In the genomic region with DNA sequence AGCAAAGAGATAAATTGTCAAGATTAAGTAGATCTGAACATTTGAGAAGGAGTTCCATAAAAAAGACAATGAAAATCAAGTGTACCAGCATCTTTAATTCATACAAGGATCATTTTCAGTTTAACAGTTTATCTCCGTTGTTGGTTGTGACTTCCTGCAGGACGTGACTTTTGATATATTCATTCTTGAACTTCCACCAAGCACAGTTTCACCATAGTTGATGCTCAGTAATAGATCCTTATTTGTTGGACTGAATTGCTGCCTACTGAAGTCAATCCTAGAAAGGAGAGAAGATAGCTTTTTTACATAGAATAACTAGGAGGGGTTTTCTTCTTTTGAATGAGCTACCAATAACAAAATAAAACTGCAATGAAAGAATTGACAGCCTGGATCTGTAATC, we compare ENCODE assay signal across 13 cellular contexts.
DNase-seq lines count a peak whose midpoint lies in the region; ATAC-seq lines count a peak whose summit lies in the region.
"Had no signal": no experiment of that assay in that cellular context is flagged by ENCODE, and none has a peak within 500 bp of the region (broad histone marks: within the 10 kb centered on the region; RNA-seq: fewer than 3 reads in every experiment).

No MANE protein-coding gene starts in this region.

- peaks cover 31% of the 10 kb centered on the region for H3K4me1 Mint-ChIP-seq in stimulated activated naive CD8-positive, alpha-beta T cell treated with anti-CD3 and anti-CD28 coated beads, Interleukin-15, Interleukin-2, amounts not matched to agents 100 ng/mL and 50 ng/mL, for 24 hours (ENCODE audit: low read depth)
- peaks cover 31 to 56% of the 10 kb centered on the region in 2 donors for H3K4me1 Mint-ChIP-seq in immature natural killer cell
- peaks cover 37% of the 10 kb centered on the region for H3K4me1 Mint-ChIP-seq in stimulated activated effector memory CD8-positive, alpha-beta T cell treated with anti-CD3 and anti-CD28 coated beads, Interleukin-12 subunit alpha, Interleukin-12 subunit beta, amount 100 ng/mL, for 72 hours

- H3K27ac Mint-ChIP-seq in stimulated activated naive CD8-positive, alpha-beta T cell treated with anti-CD3 and anti-CD28 coated beads, Interleukin-15, Interleukin-2, amounts not matched to agents 100 ng/mL and 50 ng/mL, for 24 hours, result peak overlapping the region; percentile 64
- H3K27ac Mint-ChIP-seq in immature natural killer cell, result peak overlapping the region; percentile 14 to 75 (median 43)
- no peak overlapping the region for H3K27ac Mint-ChIP-seq in stimulated activated effector memory CD8-positive, alpha-beta T cell treated with anti-CD3 and anti-CD28 coated beads, Interleukin-12 subunit alpha, Interleukin-12 subunit beta, amount 100 ng/mL, for 72 hours
- H3K27ac Mint-ChIP-seq: CD4-positive, alpha-beta memory T cell had no signal

- ATAC-seq in stimulated activated naive CD8-positive, alpha-beta T cell treated with anti-CD3 and anti-CD28 coated beads, Interleukin-15, Interleukin-2, amounts not matched to agents 100 U/mL and 50 U/mL, for 24 hours, result no peak
- ATAC-seq in stimulated activated effector memory CD8-positive, alpha-beta T cell treated with anti-CD3 and anti-CD28 coated beads, Interleukin-12 subunit alpha, Interleukin-12 subunit beta, amount 100 ng/mL, for 72 hours, result no peak
- ATAC-seq in GM19324 (IDR thresholded peaks at IDR 0.05; ENCODE audit: low FRiP score, unreplicated experiment) (no peak), HG02938 (IDR thresholded peaks at IDR 0.05; ENCODE audit: unreplicated experiment) (no peak)
- ATAC-seq: HCT116 had no signal

- peaks cover 11% of the 10 kb centered on the region for H3K36me3 Mint-ChIP-seq in stimulated activated naive CD8-positive, alpha-beta T cell treated with anti-CD3 and anti-CD28 coated beads, Interleukin-15, Interleukin-2, amounts not matched to agents 100 ng/mL and 50 ng/mL, for 24 hours (ENCODE audit: low read depth)
- peaks cover 0 to 10% (median 0%) of the 10 kb centered on the region in 3 donors for H3K36me3 Mint-ChIP-seq in immature natural killer cell
- H3K36me3 Mint-ChIP-seq in stimulated activated effector memory CD8-positive, alpha-beta T cell treated with anti-CD3 and anti-CD28 coated beads, Interleukin-12 subunit alpha, Interleukin-12 subunit beta, amount 100 ng/mL, for 72 hours, result no peaks in the 10 kb centered on the region

- DNase-seq in stimulated activated naive CD8-positive, alpha-beta T cell treated with anti-CD3 and anti-CD28 coated beads, Interleukin-15, Interleukin-2, amounts not matched to agents 100 U/mL and 50 U/mL, for 24 hours, result no peak
- no peak for DNase-seq in immature natural killer cell
- DNase-seq in stimulated activated effector memory CD8-positive, alpha-beta T cell treated with anti-CD3 and anti-CD28 coated beads, Interleukin-12 subunit alpha, Interleukin-12 subunit beta, amount 100 ng/mL, for 72 hours (ENCODE audit: low spot score in 2 of 2), result no peak
- no peak for DNase-seq in activated effector memory CD4-positive, alpha-beta T cell treated with anti-CD3 and anti-CD28 coated beads, Interleukin-2, amount 50 U/mL, for 16 hours
- DNase-seq: 8988T; CD4-positive, alpha-beta memory T cell; DMS79 treated with DMSO at 0.1 percent for 48 hours; EL; KBM-7 had no signal

- H3K4me3 Mint-ChIP-seq in stimulated activated naive CD8-positive, alpha-beta T cell treated with anti-CD3 and anti-CD28 coated beads, Interleukin-15, Interleukin-2, amounts not matched to agents 100 ng/mL and 50 ng/mL, for 24 hours, result no peak overlapping the region
- peak overlapping the region; percentile 7 to 62 (median 56) for H3K4me3 Mint-ChIP-seq in immature natural killer cell
- peak overlapping the region; percentile 8 for H3K4me3 Mint-ChIP-seq in stimulated activated effector memory CD8-positive, alpha-beta T cell treated with anti-CD3 and anti-CD28 coated beads, Interleukin-12 subunit alpha, Interleukin-12 subunit beta, amount 100 ng/mL, for 72 hours
- H3K4me3 Mint-ChIP-seq: CD4-positive, alpha-beta memory T cell had no signal

- no peaks in the 10 kb centered on the region for H3K9me3 Mint-ChIP-seq in stimulated activated naive CD8-positive, alpha-beta T cell treated with anti-CD3 and anti-CD28 coated beads, Interleukin-15, Interleukin-2, amounts not matched to agents 100 ng/mL and 50 ng/mL, for 24 hours
- no peaks in the 10 kb centered on the region for H3K9me3 Mint-ChIP-seq in immature natural killer cell
- H3K9me3 Mint-ChIP-seq in stimulated activated effector memory CD8-positive, alpha-beta T cell treated with anti-CD3 and anti-CD28 coated beads, Interleukin-12 subunit alpha, Interleukin-12 subunit beta, amount 100 ng/mL, for 72 hours, result no peaks in the 10 kb centered on the region
- H3K9me3 Mint-ChIP-seq: CD4-positive, alpha-beta memory T cell had no signal

- H3K27me3 Mint-ChIP-seq in stimulated activated naive CD8-positive, alpha-beta T cell treated with anti-CD3 and anti-CD28 coated beads, Interleukin-15, Interleukin-2, amounts not matched to agents 100 ng/mL and 50 ng/mL, for 24 hours, result no peaks in the 10 kb centered on the region
- peaks cover 0 to 4% (median 2%) of the 10 kb centered on the region in 3 donors for H3K27me3 Mint-ChIP-seq in immature natural killer cell (ENCODE audit: low read depth in 3 of 3)
- H3K27me3 Mint-ChIP-seq: CD4-positive, alpha-beta memory T cell had no signal
